In genomic region chr21:37101384-37101783, GRCh38 we compare ENCODE assay signal across 1 cellular context.
TF ChIP-seq lines count a peak whose summit lies in the region.

No MANE protein-coding gene starts in this region.

TF ChIP-seq in GM23338, 12 proteins besides CTCF, POLR2A, EP300 and RAD21 (continued from another document):
- TF ChIP-seq ZNF462 (CRISPR knock-in tag; IDR thresholded peaks at IDR 0.05) (no peak), POLR2AphosphoS5 (IDR thresholded peaks at IDR 0.05; ENCODE audit: low read depth) (no peak)
